Comparison of ENCODE assay signal across 15 cellular contexts in genomic region chr1:184825571-184825970, GRCh38.
DNase-seq lines count a peak whose midpoint lies in the region; ATAC-seq and TF ChIP-seq lines count a peak whose summit lies in the region.
"Had no signal": no experiment of that assay in that cellular context is flagged by ENCODE, and none has a peak within 500 bp of the region (broad histone marks: within the 10 kb centered on the region; RNA-seq: fewer than 3 reads in every experiment).

No MANE protein-coding gene starts in this region.

- H3K4me3 Mint-ChIP-seq in CD14-positive monocyte = no peak overlapping the region
- H3K4me3 Mint-ChIP-seq: B cell, memory B cell, T-cell, type B pancreatic cell had no signal

- H3K4me1 ChIP-seq in lower lobe of right lung = peaks cover 19% of the 10 kb centered on the region
- peaks cover 22% of the 10 kb centered on the region for H3K4me1 ChIP-seq in vagina
- H3K4me1 ChIP-seq: prostate gland had no signal

- H3K9me3 ChIP-seq in lower lobe of right lung (no peaks in the 10 kb centered on the region), vagina (no peaks in the 10 kb centered on the region)
- H3K9me3 ChIP-seq: prostate gland had no signal

- peaks cover 0 to 2% (median 1%) of the 10 kb centered on the region in 3 donors for H3K27me3 Mint-ChIP-seq in CD14-positive monocyte (ENCODE audit: low read depth in 3 of 3)
- H3K27me3 Mint-ChIP-seq: B cell, memory B cell, T-cell, type B pancreatic cell had no signal

- H3K36me3 ChIP-seq in lower lobe of right lung (peaks cover 22% of the 10 kb centered on the region), vagina (no peaks in the 10 kb centered on the region)
- H3K36me3 ChIP-seq: prostate gland had no signal

- peaks cover 39% of the 10 kb centered on the region for H3K4me1 Mint-ChIP-seq in CD14-positive monocyte

- H3K4me3 ChIP-seq in lower lobe of right lung = no peak overlapping the region
- H3K4me3 ChIP-seq in vagina = no peak overlapping the region
- H3K4me3 ChIP-seq: prostate gland had no signal

- H3K9me3 Mint-ChIP-seq in CD14-positive monocyte = no peaks in the 10 kb centered on the region
- H3K9me3 Mint-ChIP-seq: memory B cell, T-cell had no signal

- no peak overlapping the region for H3K27ac ChIP-seq in lower lobe of right lung
- no peak overlapping the region for H3K27ac ChIP-seq in vagina

- H3K27me3 ChIP-seq in lower lobe of right lung (ENCODE audit: low read depth) (no peaks in the 10 kb centered on the region), vagina (no peaks in the 10 kb centered on the region)

- ATAC-seq in GM21576 (IDR thresholded peaks at IDR 0.05; ENCODE audit: unreplicated experiment) (peak; percentile 63), lower lobe of right lung (peak; percentile 56 to 72), GM21367 (IDR thresholded peaks at IDR 0.05; ENCODE audit: unreplicated experiment) (no peak), GM21825 (IDR thresholded peaks at IDR 0.05; ENCODE audit: unreplicated experiment) (no peak)
- ATAC-seq: T-cell had no signal

- intact Hi-C loops in CD14-positive monocyte (cut with micrococcal nuclease) (no loop called here), lower lobe of right lung (cut with DNase I) (no loop called here), vagina (cut with DNase I) (no loop called here)

- TF ChIP-seq POLR2A in vagina (IDR thresholded peaks at IDR 0.05) = no peak

- no peak for DNase-seq in CD14-positive monocyte (ENCODE audit: low spot score)
- peak; percentile 79 for DNase-seq in RPMI8226
- no peak for DNase-seq in lower lobe of right lung
- DNase-seq in vagina (ENCODE audit: extremely low spot score in 2 of 2) = no peak
- no peak for DNase-seq in SHP77 (lab: John Stamatoyannopoulos, UW)
- DNase-seq: NCI-H1092, NCI-H526 treated with DMSO at 0.1 percent for 48 hours, T-cell had no signal

- TF ChIP-seq CTCF in CD14-positive monocyte (IDR thresholded peaks at IDR 0.05) (no peak), lower lobe of right lung (IDR thresholded peaks at IDR 0.05) (no peak), vagina (IDR thresholded peaks at IDR 0.05) (no peak)

- peak overlapping the region; percentile 57 to 89 (median 87) for H3K27ac Mint-ChIP-seq in CD14-positive monocyte
- H3K27ac Mint-ChIP-seq: B cell, memory B cell, T-cell, type B pancreatic cell had no signal

- peaks cover 45 to 64% of the 10 kb centered on the region in 2 donors for H3K36me3 Mint-ChIP-seq in CD14-positive monocyte
- H3K36me3 Mint-ChIP-seq: memory B cell, type B pancreatic cell had no signal

Comparison
In these comparisons a context has a peak if more than half of its experiments do, and no peak if none do; other contexts are left out.
1. ATAC-seq: peak in GM21576 (single experiment) and lower lobe of right lung (2 of 2); none in GM21367 (single experiment) and GM21825 (single experiment).